ENCODE assay signal across 1 cellular context in the genomic region with DNA sequence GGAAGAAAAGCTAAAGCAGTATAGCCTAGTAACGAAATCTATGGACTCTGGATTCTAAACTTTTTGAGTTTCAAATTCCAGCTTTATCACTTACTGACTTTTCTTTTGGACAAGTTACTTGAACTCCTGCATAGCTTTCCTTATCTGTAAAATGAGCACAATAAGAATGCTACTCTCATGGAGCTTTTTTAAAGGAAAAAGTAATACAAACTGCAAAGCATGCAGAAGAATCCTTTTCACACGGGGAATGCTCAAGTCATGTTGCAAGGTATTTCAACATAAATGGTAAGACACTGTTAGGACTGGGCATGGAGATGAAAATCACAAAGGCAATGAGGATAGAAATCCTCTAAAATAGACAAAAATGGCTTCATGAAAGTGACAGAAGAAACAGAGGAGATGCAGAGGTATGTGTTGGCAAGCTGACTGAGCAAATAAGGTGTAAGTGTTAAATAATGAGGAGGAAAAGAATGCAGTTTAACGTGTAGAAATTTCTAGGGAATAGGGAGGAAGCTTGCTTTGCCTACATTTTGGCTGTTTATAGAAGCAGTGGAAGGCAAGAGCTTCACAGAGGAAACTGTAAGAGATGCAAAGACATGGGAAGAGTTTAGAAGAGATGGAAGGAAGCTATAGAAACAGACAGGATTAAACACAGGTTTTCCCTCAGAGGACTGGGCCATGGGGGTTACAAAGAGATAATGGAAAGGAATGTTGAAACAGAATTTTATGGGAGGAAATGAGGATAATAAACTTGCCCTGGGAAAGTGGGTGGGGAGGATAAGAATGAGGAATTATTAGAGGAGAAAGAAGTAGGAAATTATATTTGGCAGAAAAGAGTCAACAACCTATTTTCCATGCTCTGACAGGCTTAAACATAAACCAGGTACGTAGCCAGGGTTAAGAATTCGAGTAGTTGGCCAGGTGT.
TF ChIP-seq lines count a peak whose summit lies in the region.

No MANE protein-coding gene starts in this region.

TF ChIP-seq in K562, 482 proteins besides CTCF, POLR2A, EP300 and RAD21:
- no peak for TF ChIP-seq CEBPG (CRISPR knock-in tag; IDR thresholded peaks at IDR 0.05)
- 0 out of 4 replicates have a peak, but pooled peaks of 1 of the 2 experiments have one; percentile 22 for TF ChIP-seq CEBPG (tag; conservative IDR thresholded peaks at IDR 0.05 in 1 of 2, IDR thresholded peaks at IDR 0.05 in 1 of 2)
- TF ChIP-seq C11orf30 (IDR thresholded peaks at IDR 0.05; ENCODE audit: low read depth): no peak
